ENCODE assay signal across 1 cellular context in genomic region chr11:125944350-125945010, GRCh38.
TF ChIP-seq lines count a peak whose summit lies in the region.

No MANE protein-coding gene starts in this region.

TF ChIP-seq in HepG2, 621 proteins besides CTCF, POLR2A, EP300 and RAD21:
- no peak for TF ChIP-seq ISX (CRISPR knock-in tag; conservative IDR thresholded peaks at IDR 0.05)
- TF ChIP-seq RFX3 (CRISPR knock-in tag; IDR thresholded peaks at IDR 0.05): no peak
- TF ChIP-seq SIN3B (IDR thresholded peaks at IDR 0.05; ENCODE audit: low read length): no peak
- TF ChIP-seq YEATS4 (CRISPR knock-in tag; IDR thresholded peaks at IDR 0.05; ENCODE audit: borderline replicate concordance): no peak
- no peak for TF ChIP-seq DNMT1 (CRISPR knock-in tag; IDR thresholded peaks at IDR 0.05)
- TF ChIP-seq CBX2 (IDR thresholded peaks at IDR 0.05; ENCODE audit: low read depth, low read length): no peak
- TF ChIP-seq CBX2 (CRISPR knock-in tag; IDR thresholded peaks at IDR 0.05; ENCODE audit: low read depth): no peak
